11 cellular contexts compared by ENCODE assay signal in the genomic region with DNA sequence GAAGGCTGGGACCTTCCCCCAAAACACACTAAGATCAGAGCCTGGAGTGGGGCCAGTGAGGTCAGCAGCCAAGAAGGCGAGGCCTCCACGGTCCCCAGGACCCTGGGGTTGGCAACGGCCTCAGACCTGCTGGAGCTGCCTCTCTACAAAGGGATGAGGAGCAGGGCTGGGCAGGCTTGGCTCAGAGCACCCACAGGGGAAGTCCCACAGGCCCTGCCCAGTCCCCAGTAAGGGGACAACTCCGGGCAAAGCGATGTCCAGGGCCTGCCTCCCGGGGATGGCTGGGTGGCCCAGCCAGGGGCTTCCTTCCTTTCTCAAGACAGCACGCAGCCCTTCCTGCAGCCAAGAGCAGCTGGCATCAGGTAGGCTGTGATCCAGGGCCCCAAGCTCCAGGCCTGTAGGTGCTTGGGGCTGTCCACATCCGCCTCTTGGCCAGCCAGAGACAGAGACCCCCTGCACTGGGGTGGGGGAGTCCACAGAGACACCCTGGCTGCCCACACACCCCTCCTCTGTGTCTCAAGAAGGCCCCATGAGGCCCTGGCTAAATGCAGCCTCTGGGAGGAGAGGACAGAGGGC. TPM values are rescaled to one million over a fixed set of nuclear protein-coding genes. Genes with fewer than 3 reads are reported as not detected.
DNase-seq lines count a peak whose midpoint lies in the region; ATAC-seq and TF ChIP-seq lines count a peak whose summit lies in the region.
"Had no signal": no experiment of that assay in that cellular context is flagged by ENCODE, and none has a peak within 500 bp of the region (broad histone marks: within the 10 kb centered on the region; RNA-seq: fewer than 3 reads in every experiment).

No MANE protein-coding gene starts in this region.

- H3K27me3 ChIP-seq in RWPE2 (ENCODE audit: insufficient read depth, poor library complexity, severe bottlenecking) (no peaks in the 10 kb centered on the region), subcutaneous abdominal adipose tissue (ENCODE audit: control insufficient read depth in 5 of 5, insufficient read depth in 4 of 5, low read length in 5 of 5) (no peaks in the 10 kb centered on the region), MG63 (no peaks in the 10 kb centered on the region)

- H3K9me3 ChIP-seq in RWPE2 (ENCODE audit: severe bottlenecking) = no peaks in the 10 kb centered on the region
- no peaks in the 10 kb centered on the region for H3K9me3 ChIP-seq in subcutaneous abdominal adipose tissue (ENCODE audit: control insufficient read depth in 5 of 5, low read length in 5 of 5)
- H3K9me3 ChIP-seq in MG63 = no peaks in the 10 kb centered on the region

- H3K36me3 ChIP-seq in RWPE2 (ENCODE audit: low read depth) = peaks cover 27% of the 10 kb centered on the region
- H3K36me3 ChIP-seq in subcutaneous abdominal adipose tissue (ENCODE audit: control insufficient read depth in 5 of 5, insufficient read depth in 5 of 5, low read length in 5 of 5) = peaks cover 0 to 60% (median 50%) of the 10 kb centered on the region in 5 donors
- no peaks in the 10 kb centered on the region for H3K36me3 ChIP-seq in MG63

- DNase-seq in RWPE2 (ENCODE audit: low spot score) = peak; percentile 58
- DNase-seq in caudate nucleus (lab: John Stamatoyannopoulos, UW) = no peak
- DNase-seq in lower leg skin (ENCODE audit: low spot score in 2 of 2) = peak; percentile 21 to 89
- no peak for DNase-seq in WTC11 (ENCODE audit: low spot score)
- DNase-seq in H4 (ENCODE audit: low spot score) = no peak
- DNase-seq in UCSD-AML1 (lab: John Stamatoyannopoulos, UW; ENCODE audit: unreplicated experiment) = no peak
- DNase-seq in MG63 = no peak
- DNase-seq: NCI-H2227 treated with DMSO at 0.1 percent for 48 hours; stimulated activated naive CD4-positive, alpha-beta T cell had no signal

- no peaks in the 10 kb centered on the region for H3K27me3 Mint-ChIP-seq in WTC11 (ENCODE audit: low read depth)
- H3K27me3 Mint-ChIP-seq: dendritic cell treated with granulocyte-macrophage colony-stimulating factor and Interleukin-4, amounts not matched to agents 40 ng/mL and 50 ng/mL, for 4 days had no signal

- H3K4me1 ChIP-seq in RWPE2 (ENCODE audit: insufficient read depth, poor library complexity, severe bottlenecking) (peaks cover 15% of the 10 kb centered on the region), subcutaneous abdominal adipose tissue (ENCODE audit: control insufficient read depth in 5 of 5, insufficient read depth in 5 of 5, low read length in 5 of 5) (peaks cover 11 to 74% (median 67%) of the 10 kb centered on the region in 5 donors)

- WGBS in lower leg skin, 2 donors = 20 to 42% methylated on average over 2 to 8 of the region's 8 CpGs

- H3K4me3 ChIP-seq in RWPE2 (ENCODE audit: severe bottlenecking) = no peak overlapping the region
- H3K4me3 ChIP-seq in lower leg skin (ENCODE audit: low read depth, poor library complexity, severe bottlenecking) = no peak overlapping the region
- peak overlapping the region in 2 of 5 donors; percentile 23 to 43 for H3K4me3 ChIP-seq in subcutaneous abdominal adipose tissue (ENCODE audit: low read depth in 1 of 5, low read length in 5 of 5)
- H3K4me3 ChIP-seq in MG63 = no peak overlapping the region

- no peak for ATAC-seq in RWPE2 (ENCODE audit: low read depth)
- ATAC-seq in WTC11 = no peak

- peak overlapping the region; percentile 56 for H3K27ac ChIP-seq in RWPE2 (ENCODE audit: poor library complexity, severe bottlenecking)
- H3K27ac ChIP-seq in caudate nucleus (ENCODE audit: low read depth, low read length) = peak overlapping the region; percentile 95
- peak overlapping the region; percentile 70 for H3K27ac ChIP-seq in subcutaneous abdominal adipose tissue (ENCODE audit: low read depth, low read length)

- CTCF ChIA-PET in WTC11 (lab: Charles Lee) = no interaction called here

- no peak overlapping the region for H3K4me3 Mint-ChIP-seq in WTC11
- H3K4me3 Mint-ChIP-seq: dendritic cell treated with granulocyte-macrophage colony-stimulating factor and Interleukin-4, amounts not matched to agents 40 ng/mL and 50 ng/mL, for 4 days had no signal

- TF ChIP-seq CTCF in RWPE2 (IDR thresholded peaks at IDR 0.05; ENCODE audit: poor library complexity, severe bottlenecking) (no peak), lower leg skin (IDR thresholded peaks at IDR 0.05) (no peak), WTC11 (IDR thresholded peaks at IDR 0.05) (no peak)

- H3K4me1 Mint-ChIP-seq in WTC11 = peaks cover 13% of the 10 kb centered on the region; the same call in 1 of the 2 replicates

- H3K9me3 Mint-ChIP-seq in WTC11 = no peaks in the 10 kb centered on the region
- H3K9me3 Mint-ChIP-seq: dendritic cell treated with granulocyte-macrophage colony-stimulating factor and Interleukin-4, amounts not matched to agents 40 ng/mL and 50 ng/mL, for 4 days had no signal

- no peaks in the 10 kb centered on the region for H3K36me3 Mint-ChIP-seq in WTC11

- POLR2A ChIA-PET in WTC11 (lab: Charles Lee) = no interaction called here

- intact Hi-C loops in lower leg skin (cut with DNase I; ENCODE audit: low total_unique reads) = no loop called here

- TF ChIP-seq POLR2A in lower leg skin (IDR thresholded peaks at IDR 0.05) = no peak

- no peak overlapping the region for H3K27ac Mint-ChIP-seq in WTC11
- H3K27ac Mint-ChIP-seq: dendritic cell treated with granulocyte-macrophage colony-stimulating factor and Interleukin-4, amounts not matched to agents 40 ng/mL and 50 ng/mL, for 4 days had no signal

- peak overlapping the region in 4 of 5 donors; percentile 22 to 86 (median 60) for H3K9ac ChIP-seq in subcutaneous abdominal adipose tissue (ENCODE audit: low read length in 5 of 5)

TF ChIP-seq in WTC11, 78 proteins besides CTCF, POLR2A, EP300 and RAD21 (continues in another document):
- TF ChIP-seq, protein P1, sequence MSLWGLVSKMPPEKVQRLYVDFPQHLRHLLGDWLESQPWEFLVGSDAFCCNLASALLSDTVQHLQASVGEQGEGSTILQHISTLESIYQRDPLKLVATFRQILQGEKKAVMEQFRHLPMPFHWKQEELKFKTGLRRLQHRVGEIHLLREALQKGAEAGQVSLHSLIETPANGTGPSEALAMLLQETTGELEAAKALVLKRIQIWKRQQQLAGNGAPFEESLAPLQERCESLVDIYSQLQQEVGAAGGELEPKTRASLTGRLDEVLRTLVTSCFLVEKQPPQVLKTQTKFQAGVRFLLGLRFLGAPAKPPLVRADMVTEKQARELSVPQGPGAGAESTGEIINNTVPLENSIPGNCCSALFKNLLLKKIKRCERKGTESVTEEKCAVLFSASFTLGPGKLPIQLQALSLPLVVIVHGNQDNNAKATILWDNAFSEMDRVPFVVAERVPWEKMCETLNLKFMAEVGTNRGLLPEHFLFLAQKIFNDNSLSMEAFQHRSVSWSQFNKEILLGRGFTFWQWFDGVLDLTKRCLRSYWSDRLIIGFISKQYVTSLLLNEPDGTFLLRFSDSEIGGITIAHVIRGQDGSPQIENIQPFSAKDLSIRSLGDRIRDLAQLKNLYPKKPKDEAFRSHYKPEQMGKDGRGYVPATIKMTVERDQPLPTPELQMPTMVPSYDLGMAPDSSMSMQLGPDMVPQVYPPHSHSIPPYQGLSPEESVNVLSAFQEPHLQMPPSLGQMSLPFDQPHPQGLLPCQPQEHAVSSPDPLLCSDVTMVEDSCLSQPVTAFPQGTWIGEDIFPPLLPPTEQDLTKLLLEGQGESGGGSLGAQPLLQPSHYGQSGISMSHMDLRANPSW (CRISPR knock-in tag; conservative IDR thresholded peaks at IDR 0.05; ENCODE audit: low read depth) = no peak
- TF ChIP-seq NFE2L1 (CRISPR knock-in tag; IDR thresholded peaks at IDR 0.05) = no peak
- TF ChIP-seq TEAD4 (CRISPR knock-in tag; IDR thresholded peaks at IDR 0.05) = no peak
- TF ChIP-seq, protein P2, sequence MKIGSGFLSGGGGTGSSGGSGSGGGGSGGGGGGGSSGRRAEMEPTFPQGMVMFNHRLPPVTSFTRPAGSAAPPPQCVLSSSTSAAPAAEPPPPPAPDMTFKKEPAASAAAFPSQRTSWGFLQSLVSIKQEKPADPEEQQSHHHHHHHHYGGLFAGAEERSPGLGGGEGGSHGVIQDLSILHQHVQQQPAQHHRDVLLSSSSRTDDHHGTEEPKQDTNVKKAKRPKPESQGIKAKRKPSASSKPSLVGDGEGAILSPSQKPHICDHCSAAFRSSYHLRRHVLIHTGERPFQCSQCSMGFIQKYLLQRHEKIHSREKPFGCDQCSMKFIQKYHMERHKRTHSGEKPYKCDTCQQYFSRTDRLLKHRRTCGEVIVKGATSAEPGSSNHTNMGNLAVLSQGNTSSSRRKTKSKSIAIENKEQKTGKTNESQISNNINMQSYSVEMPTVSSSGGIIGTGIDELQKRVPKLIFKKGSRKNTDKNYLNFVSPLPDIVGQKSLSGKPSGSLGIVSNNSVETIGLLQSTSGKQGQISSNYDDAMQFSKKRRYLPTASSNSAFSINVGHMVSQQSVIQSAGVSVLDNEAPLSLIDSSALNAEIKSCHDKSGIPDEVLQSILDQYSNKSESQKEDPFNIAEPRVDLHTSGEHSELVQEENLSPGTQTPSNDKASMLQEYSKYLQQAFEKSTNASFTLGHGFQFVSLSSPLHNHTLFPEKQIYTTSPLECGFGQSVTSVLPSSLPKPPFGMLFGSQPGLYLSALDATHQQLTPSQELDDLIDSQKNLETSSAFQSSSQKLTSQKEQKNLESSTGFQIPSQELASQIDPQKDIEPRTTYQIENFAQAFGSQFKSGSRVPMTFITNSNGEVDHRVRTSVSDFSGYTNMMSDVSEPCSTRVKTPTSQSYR (CRISPR knock-in tag; IDR thresholded peaks at IDR 0.05) = no peak
- TF ChIP-seq ZNF396 (CRISPR knock-in tag; IDR thresholded peaks at IDR 0.05; ENCODE audit: borderline replicate concordance) = no peak
- TF ChIP-seq ELF4 (CRISPR knock-in tag; IDR thresholded peaks at IDR 0.05; ENCODE audit: low read depth) = no peak
- TF ChIP-seq ZNF671 (CRISPR knock-in tag; IDR thresholded peaks at IDR 0.05) = no peak
- no peak for TF ChIP-seq EMX1 (CRISPR knock-in tag; IDR thresholded peaks at IDR 0.05)
- no peak for TF ChIP-seq ZNF138 (CRISPR knock-in tag; conservative IDR thresholded peaks at IDR 0.05)

RNA-seq across cellular contexts. Expression of gene MXD4, which starts 5.7 kb away (rescaled TPM):
- 10 to 100 TPM; 33.3 to 62.6 (median 47.6) TPM for total RNA-seq in lower leg skin
- total RNA-seq in WTC11 (2021) = 17.7 to 22.7 TPM (median 20.4 TPM) in 3 replicates
- total RNA-seq in H4 (2014; rRNA removed; shearing (Covaris generic)) = 22.1 and 22.9 TPM in 2 replicates
- total RNA-seq in MG63 (2014; rRNA removed; shearing (Covaris generic); ENCODE audit: low replicate concordance) = 25.0 and 31.4 TPM in 2 replicates

RNA-seq across cellular contexts. Expression of gene HAUS3, which starts 14.3 kb away (rescaled TPM):
- 10 to 100 TPM in 3 of 4 donors, 1 to 10 TPM in 1; 6.8 to 15.3 (median 12.4) TPM for total RNA-seq in lower leg skin
- total RNA-seq in WTC11 (2021) = 11.9 to 14.7 TPM (median 12.4 TPM) in 3 replicates
- 7.6 and 11.0 TPM in 2 replicates for total RNA-seq in H4 (2014; rRNA removed; shearing (Covaris generic))
- total RNA-seq in MG63 (2014; rRNA removed; shearing (Covaris generic); ENCODE audit: low replicate concordance) = 7.7 and 11.7 TPM in 2 replicates

RNA-seq across cellular contexts. Expression of gene POLN, which starts 14.3 kb away (rescaled TPM):
- total RNA-seq in lower leg skin (1 to 10 TPM in 2 of 4 donors, under 1 TPM in 2; 0.30 to 3.3 (median 0.89) TPM), WTC11 (2021) (2.5 to 3.5 TPM (median 2.8 TPM) in 3 replicates)
- 1.0 and 1.8 TPM in 2 replicates for total RNA-seq in H4 (2014; rRNA removed; shearing (Covaris generic))
- total RNA-seq in MG63 (2014; rRNA removed; shearing (Covaris generic); ENCODE audit: low replicate concordance) = not detected in 2 replicates

Comparison
In these comparisons a context has a peak if more than half of its experiments do, and no peak if none do; other contexts are left out.
1. DNase-seq: peak in RWPE2 (single experiment) and lower leg skin (2 of 2); none in caudate nucleus (0 of 61), WTC11 (single experiment), H4 (single experiment), UCSD-AML1 (single experiment) and MG63 (single experiment).
2. Peak in every context shown above with its lines, with median percentiles within 50 percentile points of each other: H3K27ac ChIP-seq.